In the genomic region with DNA sequence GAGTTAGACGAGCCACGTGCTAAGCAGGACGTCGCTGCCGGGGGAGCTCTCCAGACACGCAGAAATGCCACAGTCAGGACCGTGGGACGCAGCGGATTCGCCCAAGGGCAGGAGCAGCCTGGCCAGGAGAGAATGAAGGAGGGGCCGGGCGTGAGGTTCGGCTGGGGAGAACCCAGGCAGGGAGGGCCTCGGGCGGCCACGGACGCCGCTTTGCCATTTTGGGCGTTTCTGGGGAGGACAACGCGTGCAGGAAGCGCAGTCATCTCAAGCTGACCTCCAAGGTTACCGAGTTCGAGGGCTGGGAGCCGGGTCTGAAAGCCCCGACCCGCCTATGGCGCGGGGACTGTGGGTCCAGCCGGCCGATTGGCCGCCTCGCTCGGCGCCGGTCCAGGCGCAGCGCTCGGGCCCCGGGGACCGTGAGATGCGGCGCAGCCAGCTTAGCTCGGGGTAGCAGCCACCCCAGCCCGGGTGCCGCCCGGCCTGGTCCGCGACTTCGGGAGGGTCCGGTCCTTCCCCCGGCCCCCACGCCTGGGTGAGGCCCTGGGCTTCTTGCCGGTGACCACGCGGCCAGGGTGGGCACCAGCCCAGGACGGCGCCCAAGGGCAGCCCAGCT, we compare ENCODE assay signal across 8 cellular contexts. TPM values are rescaled to one million over a fixed set of nuclear protein-coding genes. Genes with fewer than 3 reads are reported as not detected.
DNase-seq lines count a peak whose midpoint lies in the region; ATAC-seq, FAIRE-seq and TF ChIP-seq lines count a peak whose summit lies in the region.

No MANE protein-coding gene starts in this region.

- H3K27ac ChIP-seq in A549 (peak overlapping the region; percentile 95 to 100), IMR-90 (ENCODE audit: insufficient read depth, low read length) (peak overlapping the region; percentile 46), osteoblast (ENCODE audit: low read depth, low read length) (peak overlapping the region; percentile 73)

- peak overlapping the region; percentile 58 for H3K56ac ChIP-seq in IMR-90 (ENCODE audit: extremely low read depth, insufficient read depth, low read length)

- H3K9me3 ChIP-seq in A549 (no peaks in the 10 kb centered on the region), IMR-90 (ENCODE audit: control insufficient read depth, insufficient read depth, low read length) (no peaks in the 10 kb centered on the region), osteoblast (ENCODE audit: low read depth, low read length) (no peaks in the 10 kb centered on the region)

- peak overlapping the region; percentile 88 for H3K4me3 ChIP-seq in A549
- H3K4me3 ChIP-seq in IMR-90 (ENCODE audit: insufficient read depth, low read depth, low read length): peak overlapping the region; percentile 29
- peak overlapping the region; percentile 76 for H3K4me3 ChIP-seq in fibroblast of the aortic adventitia (ENCODE audit: low read depth, low read length)
- peak overlapping the region; percentile 93 for H3K4me3 ChIP-seq in osteoblast (ENCODE audit: insufficient read depth, low read length)

- H3K36me3 ChIP-seq in IMR-90 (ENCODE audit: control insufficient read depth, insufficient read depth, low read length): peaks cover 12% of the 10 kb centered on the region; the same call in 1 of the 2 replicates
- H3K36me3 ChIP-seq in osteoblast (ENCODE audit: insufficient read depth, low read length): peaks cover 24% of the 10 kb centered on the region

- peak overlapping the region; percentile 72 for H2BK120ac ChIP-seq in IMR-90 (ENCODE audit: low read depth, low read length)

- H2AFZ ChIP-seq in IMR-90 (replicated peaks; ENCODE audit: low read length, poor library complexity) (peak overlapping the region; percentile 90), osteoblast (ENCODE audit: low read length) (peak overlapping the region; percentile 63)

- H3K9me1 ChIP-seq in IMR-90 (ENCODE audit: insufficient read depth, low read length): peaks cover 6% of the 10 kb centered on the region

- H3K9ac ChIP-seq in IMR-90 (ENCODE audit: low read depth, low read length): peak overlapping the region; percentile 68

- H2AK9ac ChIP-seq in IMR-90 (replicated peaks; ENCODE audit: low read depth, low read length, poor library complexity): peak overlapping the region; percentile 98

- peak overlapping the region; percentile 31; the same call in 1 of the 2 replicates for H4K5ac ChIP-seq in IMR-90 (ENCODE audit: low read depth, low read length)

- peak overlapping the region; percentile 30; the same call in 1 of the 2 replicates for H3K23ac ChIP-seq in IMR-90 (ENCODE audit: low read depth, low read length)

- no peak for TF ChIP-seq EP300 in A549 (IDR thresholded peaks at IDR 0.05)

- intact Hi-C loops in IMR-90 (cut with micrococcal nuclease): loop anchor here (1.0 kb wide), 1 partner anchor 16 kb away; the partner anchor contains the start of gene SAPCD2

- H2BK20ac ChIP-seq in IMR-90 (ENCODE audit: low read depth, low read length): no peak overlapping the region

- H3K79me2 ChIP-seq in osteoblast (ENCODE audit: insufficient read depth, low read length): peaks cover 33% of the 10 kb centered on the region

- H4K8ac ChIP-seq in IMR-90 (ENCODE audit: low read depth in 2 of 2, low read length in 2 of 2): peak overlapping the region; percentile 67 to 98

- ATAC-seq in A549: peak; percentile 30 to 32
- peak; percentile 15 for ATAC-seq in GM19397 (IDR thresholded peaks at IDR 0.05; ENCODE audit: unreplicated experiment)
- peak; percentile 7 for ATAC-seq in IMR-90 (ENCODE audit: low read depth)

- H3K14ac ChIP-seq in IMR-90 (replicated peaks; ENCODE audit: low read depth, low read length): peak overlapping the region; percentile 24

- TF ChIP-seq POLR2A in A549 (IDR thresholded peaks at IDR 0.05; ENCODE audit: low read length) (peak; percentile 18; the same call in 1 of the 2 replicates), IMR-90 (IDR thresholded peaks at IDR 0.05; ENCODE audit: low read depth, low read length) (no peak)

- WGBS in A549 (ENCODE audit: missing lambda C conversion rate): 4% methylated on average over 33 of the region's 58 CpGs
- 7% methylated on average over 41 of the region's 58 CpGs; no CpG with 5 or more reads in 1 of the 2 experiments for WGBS in IMR-90 (ENCODE audit: extremely low coverage in 2 of 2, insufficient read length in 1 of 2), 2 experiments

- FAIRE-seq in A549 (lab: Jason Lieb, UNC): no peak

- CTCF ChIA-PET in A549 (lab: Yijun Ruan, JAX) (interaction anchor here (0.5 to 24.0 kb wide), 21 partner anchors 10 to 327 kb away, joined by 3 to 321 read pairs (median 5); partner anchors contain the start of genes FUT7, NPDC1, RNF224 and SAPCD2), IMR-90 (lab: Yijun Ruan, JAX) (interaction anchor here (0.9 to 1.0 kb wide), 3 partner anchors 19 to 39 kb away, joined by 3 to 4 read pairs (median 4); no protein-coding TSS in a partner anchor)

- H3K18ac ChIP-seq in IMR-90 (ENCODE audit: low read depth, low read length): no peak overlapping the region

- peak overlapping the region; percentile 87 for H3K4ac ChIP-seq in IMR-90 (ENCODE audit: low read depth, low read length)

- POLR2A ChIA-PET in A549 (lab: Yijun Ruan, JAX) (interaction anchor here (0.9 to 2.5 kb wide), 16 partner anchors 9 to 156 kb away, joined by 3 to 19 read pairs (median 4); partner anchors contain the start of genes DPP7, NPDC1, PAXX and SAPCD2), IMR-90 (lab: Charles Lee; ENCODE audit: unreplicated experiment) (interaction anchor here (0.6 kb wide), 1 partner anchor 9 kb away, joined by 4 read pairs; no protein-coding TSS in a partner anchor)

- H3K4me1 ChIP-seq in A549: peaks cover 41% of the 10 kb centered on the region
- peaks cover 15% of the 10 kb centered on the region for H3K4me1 ChIP-seq in IMR-90 (ENCODE audit: control insufficient read depth, insufficient read depth, low read length)
- H3K4me1 ChIP-seq in osteoblast (ENCODE audit: insufficient read depth, low read length): peaks cover 44% of the 10 kb centered on the region

- H3K79me1 ChIP-seq in IMR-90 (ENCODE audit: low read depth in 1 of 2, low read length in 2 of 2): peaks cover 25 to 40% of the 10 kb centered on the region in 2 experiments

- peak overlapping the region; percentile 93 for H2AK5ac ChIP-seq in IMR-90 (ENCODE audit: low read depth, low read length)

- in situ Hi-C loops in IMR-90 (cut with MboI; ENCODE audit: low sequenced_read_pairs): no loop called here

- H3K27me3 ChIP-seq in IMR-90 (ENCODE audit: control insufficient read depth, insufficient read depth, low read length): no peaks in the 10 kb centered on the region
- H3K27me3 ChIP-seq in osteoblast (ENCODE audit: insufficient read depth, low read length): no peaks in the 10 kb centered on the region

- H4K20me1 ChIP-seq in IMR-90 (ENCODE audit: insufficient read depth, low read length) (no peaks in the 10 kb centered on the region), osteoblast (ENCODE audit: insufficient read depth, low read length) (peaks cover 2% of the 10 kb centered on the region)

- H3K4me2 ChIP-seq in A549: peak overlapping the region; percentile 78
- H3K4me2 ChIP-seq in IMR-90 (ENCODE audit: low read depth, low read length): peak overlapping the region; percentile 52
- H3K4me2 ChIP-seq in osteoblast (ENCODE audit: insufficient read depth, low read length): peak overlapping the region; percentile 98

- no peak overlapping the region for H2BK15ac ChIP-seq in IMR-90 (ENCODE audit: low read depth, low read length)

- peak overlapping the region; percentile 68 for H2BK5ac ChIP-seq in IMR-90 (ENCODE audit: low read depth, low read length, poor library complexity, severe bottlenecking)

- H4K91ac ChIP-seq in IMR-90 (ENCODE audit: insufficient read depth, low read depth, low read length): peak overlapping the region; percentile 73

- TF ChIP-seq CTCF in A549 (IDR thresholded peaks at IDR 0.05) (no peak), IMR-90 (conservative IDR thresholded peaks at IDR 0.05; ENCODE audit: low read depth, low read length) (no peak), fibroblast of the aortic adventitia (IDR thresholded peaks at IDR 0.05; ENCODE audit: insufficient read depth, low read length) (no peak), osteoblast (IDR thresholded peaks at IDR 0.05; ENCODE audit: extremely low read depth, low read depth, low read length) (no peak)

- BruUV-seq in IMR-90 (replicated peaks; lab: Mats Ljungman, UMichigan): no TSS peak

- no peak for TF ChIP-seq RAD21 in A549 (conservative IDR thresholded peaks at IDR 0.05 in 1 of 2, IDR thresholded peaks at IDR 0.05 in 1 of 2)
- no peak for TF ChIP-seq RAD21 in IMR-90 (IDR thresholded peaks at IDR 0.05; ENCODE audit: low read length)

- DNase-seq in A549 (ENCODE audit: low read depth in 1 of 2, low spot score in 1 of 2): peak; percentile 35 to 48
- DNase-seq in IMR-90: no peak
- DNase-seq in activated CD8-positive, alpha-beta memory T cell treated with anti-CD3 and anti-CD28 coated beads, Interleukin-2, amount 50 U/mL, for 48 hours: peak; percentile 77
- peak; percentile 39 for DNase-seq in fibroblast of the aortic adventitia (ENCODE audit: low read depth)
- peak; percentile 90 for DNase-seq in osteoblast (ENCODE audit: insufficient read length, low spot score, missing footprints)
- no peak for DNase-seq in pons (ENCODE audit: low spot score)
- no peak for DNase-seq in NCI-H1694 (lab: John Stamatoyannopoulos, UW)

- dilution Hi-C loops in IMR-90 (cut with HindIII; ENCODE audit: low sequenced_read_pairs, unreplicated experiment): no loop called here

RNA-seq across cellular contexts. Expression of gene MAN1B1, which starts 0.8 kb away (rescaled TPM):
- polyA plus RNA-seq in A549 (2011; rRNA removed) (31.7 and 47.8 TPM in 2 replicates), A549 (2017; fragmentation: RNase III; extraction: RNeasy Plus Mini Kit Qiagen cat#74134 plus additional on column Dnase treatment) (45.1 to 48.6 TPM (median 47.0 TPM) in 3 replicates), IMR-90 (2012; rRNA removed) (49.8 and 55.1 TPM in 2 replicates)
- polyA plus RNA-seq in A549 (2012; cell fraction: cytosol; rRNA removed): 35.0 and 41.6 TPM in 2 replicates
- 141 and 165 TPM in 2 replicates for polyA plus RNA-seq in A549 (2012; cell fraction: nucleus; rRNA removed)
- polyA minus RNA-seq in A549 (2011; rRNA and poly(A)+ RNA removed): 45.1 and 48.4 TPM in 2 replicates
- total RNA-seq in IMR-90 (2012; rRNA removed) (25.0 and 28.7 TPM in 2 replicates), fibroblast of the aortic adventitia (ENCODE audit: low replicate concordance) (50.8 and 103 TPM in 2 replicates), osteoblast (94.1 and 103 TPM in 2 replicates)
- polyA plus RNA-seq in IMR-90 (2012; cell fraction: cytosol; rRNA removed): 54.5 and 68.5 TPM in 2 replicates
- polyA plus RNA-seq in IMR-90 (2012; cell fraction: nucleus; rRNA removed; ENCODE audit: low replicate concordance): 89.2 and 183 TPM in 2 replicates

RNA-seq across cellular contexts. Expression of gene UAP1L1, which starts 8.7 kb away (rescaled TPM):
- polyA plus RNA-seq in A549 (2011; rRNA removed) (1.2 and 1.9 TPM in 2 replicates), A549 (2017; fragmentation: RNase III; extraction: RNeasy Plus Mini Kit Qiagen cat#74134 plus additional on column Dnase treatment) (4.8 to 7.8 TPM (median 6.0 TPM) in 3 replicates), IMR-90 (2012; rRNA removed) (8.7 and 9.8 TPM in 2 replicates)
- polyA plus RNA-seq in A549 (2012; cell fraction: cytosol; rRNA removed): 2.2 and 3.0 TPM in 2 replicates
- 12.1 and 12.8 TPM in 2 replicates for polyA plus RNA-seq in A549 (2012; cell fraction: nucleus; rRNA removed)
- 0.95 and 1.7 TPM in 2 replicates for polyA minus RNA-seq in A549 (2011; rRNA and poly(A)+ RNA removed)
- total RNA-seq in IMR-90 (2012; rRNA removed) (2.3 and 2.5 TPM in 2 replicates), fibroblast of the aortic adventitia (ENCODE audit: low replicate concordance) (12.7 and 17.7 TPM in 2 replicates), osteoblast (35.9 and 36.9 TPM in 2 replicates)
- polyA plus RNA-seq in IMR-90 (2012; cell fraction: cytosol; rRNA removed): 4.2 and 5.1 TPM in 2 replicates
- 45.6 and 69.6 TPM in 2 replicates for polyA plus RNA-seq in IMR-90 (2012; cell fraction: nucleus; rRNA removed; ENCODE audit: low replicate concordance)

RNA-seq across cellular contexts. Expression of gene SAPCD2, which starts 15.7 kb away (rescaled TPM):
- polyA plus RNA-seq in A549 (2011; rRNA removed) (6.5 and 6.9 TPM in 2 replicates), A549 (2017; fragmentation: RNase III; extraction: RNeasy Plus Mini Kit Qiagen cat#74134 plus additional on column Dnase treatment) (13.1 to 16.4 TPM (median 14.6 TPM) in 3 replicates), IMR-90 (2012; rRNA removed) (4.9 and 6.4 TPM in 2 replicates)
- polyA plus RNA-seq in A549 (2012; cell fraction: cytosol; rRNA removed): 21.7 and 32.9 TPM in 2 replicates
- 30.3 and 48.0 TPM in 2 replicates for polyA plus RNA-seq in A549 (2012; cell fraction: nucleus; rRNA removed)
- 4.4 and 6.1 TPM in 2 replicates for polyA minus RNA-seq in A549 (2011; rRNA and poly(A)+ RNA removed)
- total RNA-seq in IMR-90 (2012; rRNA removed) (3.3 and 3.4 TPM in 2 replicates), fibroblast of the aortic adventitia (ENCODE audit: low replicate concordance) (0.41 and 1.5 TPM in 2 replicates), osteoblast (0.88 and 1.1 TPM in 2 replicates)
- polyA plus RNA-seq in IMR-90 (2012; cell fraction: cytosol; rRNA removed): 3.1 and 4.5 TPM in 2 replicates
- polyA plus RNA-seq in IMR-90 (2012; cell fraction: nucleus; rRNA removed; ENCODE audit: low replicate concordance): 3.0 and 9.5 TPM in 2 replicates

RNA-seq across cellular contexts. Expression of gene DPP7, which starts 28.5 kb away (rescaled TPM):
- polyA plus RNA-seq in A549 (2011; rRNA removed) (27.6 and 36.0 TPM in 2 replicates), A549 (2017; fragmentation: RNase III; extraction: RNeasy Plus Mini Kit Qiagen cat#74134 plus additional on column Dnase treatment) (61.3 to 71.8 TPM (median 68.5 TPM) in 3 replicates), IMR-90 (2012; rRNA removed) (76.4 and 88.2 TPM in 2 replicates)
- 85.0 and 109 TPM in 2 replicates for polyA plus RNA-seq in A549 (2012; cell fraction: cytosol; rRNA removed)
- polyA plus RNA-seq in A549 (2012; cell fraction: nucleus; rRNA removed): 741 and 980 TPM in 2 replicates
- polyA minus RNA-seq in A549 (2011; rRNA and poly(A)+ RNA removed): 25.4 and 26.2 TPM in 2 replicates
- total RNA-seq in IMR-90 (2012; rRNA removed) (14.2 and 14.9 TPM in 2 replicates), fibroblast of the aortic adventitia (ENCODE audit: low replicate concordance) (69.5 and 72.3 TPM in 2 replicates), osteoblast (66.6 and 74.6 TPM in 2 replicates)
- 66.6 and 114 TPM in 2 replicates for polyA plus RNA-seq in IMR-90 (2012; cell fraction: cytosol; rRNA removed)
- polyA plus RNA-seq in IMR-90 (2012; cell fraction: nucleus; rRNA removed; ENCODE audit: low replicate concordance): 336 and 1,029 TPM in 2 replicates

RNA-seq across cellular contexts. Expression of gene ENTPD2, which starts 32.2 kb away (rescaled TPM):
- 0.75 and 2.3 TPM in 2 replicates for polyA plus RNA-seq in A549 (2011; rRNA removed)
- 0.65 and 0.83 TPM in 2 replicates for polyA plus RNA-seq in A549 (2012; cell fraction: cytosol; rRNA removed)
- polyA plus RNA-seq in A549 (2012; cell fraction: nucleus; rRNA removed): 2.2 and 3.4 TPM in 2 replicates
- polyA plus RNA-seq in A549 (2017; fragmentation: RNase III; extraction: RNeasy Plus Mini Kit Qiagen cat#74134 plus additional on column Dnase treatment): 0.71 to 1.2 TPM (median 1.1 TPM) in 3 replicates
- polyA minus RNA-seq in A549 (2011; rRNA and poly(A)+ RNA removed): 1.4 and 1.9 TPM in 2 replicates
- total RNA-seq in IMR-90 (2012; rRNA removed): not detected in 2 replicates
- not detected in 2 replicates for polyA plus RNA-seq in IMR-90 (2012; rRNA removed)
- not detected in 2 replicates for polyA plus RNA-seq in IMR-90 (2012; cell fraction: cytosol; rRNA removed)
- polyA plus RNA-seq in IMR-90 (2012; cell fraction: nucleus; rRNA removed; ENCODE audit: low replicate concordance): 0.09 TPM in 1 of 2 replicates, not detected in the other
- total RNA-seq in fibroblast of the aortic adventitia (ENCODE audit: low replicate concordance): 0.09 TPM in 1 of 2 replicates, not detected in the other
- not detected in 2 replicates for total RNA-seq in osteoblast

Comparison
In these comparisons a context has a peak if more than half of its experiments do, and no peak if none do; other contexts are left out.
1. DNase-seq: peak in A549 (2 of 2), activated CD8-positive, alpha-beta memory T cell treated with anti-CD3 and anti-CD28 coated beads, Interleukin-2, amount 50 U/mL, for 48 hours (single experiment), fibroblast of the aortic adventitia (single experiment) and osteoblast (single experiment); none in IMR-90 (single experiment), pons (single experiment) and NCI-H1694 (single experiment).
2. H3K27ac ChIP-seq: peak in every context shown above with its lines; median percentile 98 in A549; 73 in osteoblast; 46 in IMR-90.
3. H3K4me3 ChIP-seq: peak in every context shown above with its lines; median percentile 93 in osteoblast; 88 in A549; 76 in fibroblast of the aortic adventitia; 29 in IMR-90.
4. Peak in every context shown above with its lines, with median percentiles within 50 percentile points of each other: ATAC-seq and H3K4me2 ChIP-seq.